Comparison of ENCODE assay signal across 1 cellular context in genomic region chr6:137731960-137732616, GRCh38.
TF ChIP-seq lines count a peak whose summit lies in the region.

No MANE protein-coding gene starts in this region.

TF ChIP-seq in HepG2, 621 proteins besides CTCF, POLR2A, EP300 and RAD21 (continued from another document and continues in another):
- no peak; the same call in 1 of the 2 replicates for TF ChIP-seq ZFP37 (CRISPR knock-in tag; IDR thresholded peaks at IDR 0.05; ENCODE audit: borderline replicate concordance)
- no peak; the same call in 1 of the 2 replicates for TF ChIP-seq NFE2 (CRISPR knock-in tag; IDR thresholded peaks at IDR 0.05)
- no peak; the same call in 1 of the 2 replicates for TF ChIP-seq ZNF564 (CRISPR knock-in tag; IDR thresholded peaks at IDR 0.05)
- TF ChIP-seq ARNTL (CRISPR knock-in tag; IDR thresholded peaks at IDR 0.05): peak; percentile 84
- peak; percentile 66; the same call in 1 of the 2 replicates for TF ChIP-seq DNMT3B (CRISPR knock-in tag; conservative IDR thresholded peaks at IDR 0.05)
- no peak for TF ChIP-seq ZNF10 (CRISPR knock-in tag; IDR thresholded peaks at IDR 0.05; ENCODE audit: borderline replicate concordance, low read depth)
- peak; percentile 89 for TF ChIP-seq ASH2L (IDR thresholded peaks at IDR 0.05; ENCODE audit: insufficient read length, low read depth, low read length)
- peak in 1 of 2 experiments; percentile 72; a peak in 2 of 4 replicates for TF ChIP-seq REST (IDR thresholded peaks at IDR 0.05; ENCODE audit: borderline replicate concordance in 1 of 2, low read depth in 1 of 2, low read length in 2 of 2)
- no peak for TF ChIP-seq HES4 (CRISPR knock-in tag; IDR thresholded peaks at IDR 0.05; ENCODE audit: borderline replicate concordance)
- TF ChIP-seq CBX5 (CRISPR knock-in tag; IDR thresholded peaks at IDR 0.05; ENCODE audit: borderline replicate concordance): 0 out of 2 replicates have a peak, but pooled peaks have one; percentile 58
- peak; percentile 58 for TF ChIP-seq XRCC5 (optimal IDR thresholded peaks at IDR 0.05; ENCODE audit: low read length)
- no peak for TF ChIP-seq PRPF4 (IDR thresholded peaks at IDR 0.05; ENCODE audit: low read depth, low read length, poor library complexity, severe bottlenecking)
- peak; percentile 95 for TF ChIP-seq CREM (IDR thresholded peaks at IDR 0.05)
- no peak for TF ChIP-seq CREM (CRISPR knock-in tag; IDR thresholded peaks at IDR 0.05)
- peak; percentile 84 for TF ChIP-seq MAX (IDR thresholded peaks at IDR 0.05)
- TF ChIP-seq THRA (CRISPR knock-in tag; IDR thresholded peaks at IDR 0.05; ENCODE audit: borderline replicate concordance): peak; percentile 84
- TF ChIP-seq FOXA3 (CRISPR knock-in tag; IDR thresholded peaks at IDR 0.05): peak; percentile 97
- no peak for TF ChIP-seq ZNF432 (CRISPR knock-in tag; IDR thresholded peaks at IDR 0.05; ENCODE audit: borderline replicate concordance)
- peak; percentile 80; the same call in 1 of the 2 replicates for TF ChIP-seq PRDM15 (CRISPR knock-in tag; IDR thresholded peaks at IDR 0.05)
- no peak; the same call in 1 of the 2 replicates for TF ChIP-seq ZSCAN21 (CRISPR knock-in tag; IDR thresholded peaks at IDR 0.05; ENCODE audit: borderline replicate concordance)
- TF ChIP-seq GABPB1 (CRISPR knock-in tag; IDR thresholded peaks at IDR 0.05): peak; percentile 52; the same call in 1 of the 2 replicates
- no peak for TF ChIP-seq CAMTA2 (CRISPR knock-in tag; IDR thresholded peaks at IDR 0.05; ENCODE audit: borderline replicate concordance)
- no peak for TF ChIP-seq DNMT1 (CRISPR knock-in tag; IDR thresholded peaks at IDR 0.05)
- peak; percentile 48; the same call in 1 of the 2 replicates for TF ChIP-seq ZNF281 (CRISPR knock-in tag; IDR thresholded peaks at IDR 0.05; ENCODE audit: borderline replicate concordance)
- no peak for TF ChIP-seq U2AF1 (optimal IDR thresholded peaks at IDR 0.05; ENCODE audit: low read depth, low read length)
- TF ChIP-seq HNF1A (IDR thresholded peaks at IDR 0.05; ENCODE audit: low read depth): peak; percentile 63
- TF ChIP-seq HNF1A (CRISPR knock-in tag; IDR thresholded peaks at IDR 0.05; ENCODE audit: borderline replicate concordance): peak; percentile 73; the same call in 1 of the 2 replicates
- TF ChIP-seq MEF2D (CRISPR knock-in tag; IDR thresholded peaks at IDR 0.05): peak; percentile 76
- TF ChIP-seq THAP9 (CRISPR knock-in tag; IDR thresholded peaks at IDR 0.05; ENCODE audit: borderline replicate concordance): no peak
- no peak for TF ChIP-seq ZKSCAN1 (IDR thresholded peaks at IDR 0.05; ENCODE audit: low read length)
- no peak for TF ChIP-seq ZSCAN12 (CRISPR knock-in tag; IDR thresholded peaks at IDR 0.05)
- peak; percentile 94 for TF ChIP-seq FOXP4 (CRISPR knock-in tag; IDR thresholded peaks at IDR 0.05)
